ENCODE assay signal across 8 cellular contexts in genomic region chr1:155127672-155128468, GRCh38. TPM values are rescaled to one million over a fixed set of nuclear protein-coding genes. Genes with fewer than 3 reads are reported as not detected.
DNase-seq lines count a peak whose midpoint lies in the region; ATAC-seq and TF ChIP-seq lines count a peak whose summit lies in the region.

Gene EFNA1, plus strand, starts transcription at chr1:155127876. Its CDS starts 102 bp downstream, at chr1:155127978.

- intact Hi-C loops in Panc1 (cut with micrococcal nuclease; ENCODE audit: unreplicated experiment) (loop anchor here (5.0 kb wide), 1 partner anchor 36 kb away; no protein-coding TSS in a partner anchor), cardiac septum (cut with DNase I) (loop anchor here (2.0 kb wide), 2 partner anchors 33 to 39 kb away; no protein-coding TSS in a partner anchor), aorta (cut with DNase I) (loop anchor here (5.0 kb wide), 1 partner anchor 36 kb away; no protein-coding TSS in a partner anchor)

- ATAC-seq in Panc1 (peak; percentile 71), aorta (ENCODE audit: low FRiP score) (peak; percentile 72), HG03097 (IDR thresholded peaks at IDR 0.05; ENCODE audit: low FRiP score, unreplicated experiment) (no peak)

- no TSS peak for BruUV-seq in Panc1 (replicated peaks; lab: Mats Ljungman, UMichigan)

- DNase-seq in NCI-H1417 (lab: John Stamatoyannopoulos, UW) = peak in 2 of 3 experiments; percentile 59 to 67
- no peak for DNase-seq in NCI-H1417 treated with DMSO at 0.1 percent for 48 hours (lab: John Stamatoyannopoulos, UW)
- DNase-seq in Panc1 (ENCODE audit: low read depth, low spot score) = no peak
- peak; percentile 81 for DNase-seq in cardiac septum (ENCODE audit: low spot score)
- DNase-seq in occipital lobe (lab: John Stamatoyannopoulos, UW) = peak; percentile 70
- peak; percentile 71 to 88 for DNase-seq in aorta

- H3K36me3 ChIP-seq in Panc1 (ENCODE audit: control insufficient read depth, insufficient read depth, low read length) = peaks cover 3% of the 10 kb centered on the region; the same call in 1 of the 2 replicates
- no peaks in the 10 kb centered on the region for H3K36me3 ChIP-seq in aorta (ENCODE audit: control insufficient read depth in 1 of 2, insufficient read depth in 2 of 2, low read length in 1 of 2)

- H3K4me1 ChIP-seq in Panc1 (ENCODE audit: control insufficient read depth, insufficient read depth, low read length) (peaks cover 59% of the 10 kb centered on the region), aorta (ENCODE audit: control insufficient read depth in 1 of 2, insufficient read depth in 2 of 2, low read length in 2 of 2) (no peaks in the 10 kb centered on the region)

- H3K9me3 ChIP-seq in Panc1 (ENCODE audit: control insufficient read depth, insufficient read depth, low read depth, low read length) = no peaks in the 10 kb centered on the region
- no peaks in the 10 kb centered on the region for H3K9me3 ChIP-seq in aorta (ENCODE audit: control insufficient read depth, low read length)

- no peaks in the 10 kb centered on the region for H3K27me3 ChIP-seq in Panc1 (ENCODE audit: control insufficient read depth, insufficient read depth, low read length)
- no peaks in the 10 kb centered on the region for H3K27me3 ChIP-seq in aorta (ENCODE audit: control insufficient read depth in 1 of 2, insufficient read depth in 2 of 2, low read length in 1 of 2)

- H3K27ac ChIP-seq in Panc1 (ENCODE audit: low read length) = peak within 1 kb of the TSS; percentile 92
- no peak within 1 kb of the TSS for H3K27ac ChIP-seq in adipose tissue (ENCODE audit: low read depth, low read length)
- H3K27ac ChIP-seq in aorta (ENCODE audit: low read depth in 1 of 2, low read length in 2 of 2) = no peak within 1 kb of the TSS

- no peak for TF ChIP-seq CTCF in Panc1 (IDR thresholded peaks at IDR 0.05)

- CTCF ChIA-PET in Panc1 (lab: Charles Lee) = interaction anchor here (0.6 to 0.7 kb wide), 2 partner anchors 10 to 66 kb away, joined by 12 to 17 read pairs; no protein-coding TSS in a partner anchor

- in situ Hi-C loops in Panc1 (cut with HindIII; ENCODE audit: low pct_unique_long_range_greater_than_20kb, low sequenced_read_pairs) = no loop called here

- H3K4me3 ChIP-seq in Panc1 (ENCODE audit: low read depth in 2 of 2, low read length in 2 of 2) (peak within 1 kb of the TSS; percentile 64 to 65), aorta (ENCODE audit: low read length in 2 of 2) (peak within 1 kb of the TSS; percentile 1 to 18)

- WGBS in adipose tissue, 3 donors = 1% methylated on average over 34 to 45 of the region's 45 CpGs
- 1 to 2% methylated on average over 25 to 45 of the region's 45 CpGs for WGBS in aorta, 2 donors

- POLR2A ChIA-PET in Panc1 (lab: Charles Lee) = interaction anchor here (0.6 kb wide), 2 partner anchors 9 to 33 kb away, joined by 3 read pairs; no protein-coding TSS in a partner anchor

RNA-seq across cellular contexts. Expression of gene EFNA1, which starts in this region (rescaled TPM):
- 23.8 TPM for total RNA-seq in Panc1 (2021; ENCODE audit: unreplicated experiment)
- polyA plus RNA-seq in Panc1 (2012; ENCODE audit: insufficient read length) = 37.9 TPM
- 10 to 100 TPM; 30.3 to 56.9 (median 32.9) TPM for polyA plus RNA-seq in adipose tissue
- total RNA-seq in cardiac septum = 30.2 TPM
- total RNA-seq in occipital lobe = 2.7 TPM
- total RNA-seq in aorta = 10 to 100 TPM; 18.9 to 49.1 TPM
- 10 to 100 TPM in 1 of 2 donors, 1 to 10 TPM in 1; 7.1 to 12.1 TPM for polyA plus RNA-seq in aorta

Comparison
In these comparisons a context has a peak if more than half of its experiments do, and no peak if none do; other contexts are left out.
1. DNase-seq: peak in NCI-H1417 (2 of 3), cardiac septum (single experiment), occipital lobe (single experiment) and aorta (2 of 2); none in NCI-H1417 treated with DMSO at 0.1 percent for 48 hours (single experiment) and Panc1 (single experiment).